Comparison of ENCODE assay signal across 7 cellular contexts in the genomic region with DNA sequence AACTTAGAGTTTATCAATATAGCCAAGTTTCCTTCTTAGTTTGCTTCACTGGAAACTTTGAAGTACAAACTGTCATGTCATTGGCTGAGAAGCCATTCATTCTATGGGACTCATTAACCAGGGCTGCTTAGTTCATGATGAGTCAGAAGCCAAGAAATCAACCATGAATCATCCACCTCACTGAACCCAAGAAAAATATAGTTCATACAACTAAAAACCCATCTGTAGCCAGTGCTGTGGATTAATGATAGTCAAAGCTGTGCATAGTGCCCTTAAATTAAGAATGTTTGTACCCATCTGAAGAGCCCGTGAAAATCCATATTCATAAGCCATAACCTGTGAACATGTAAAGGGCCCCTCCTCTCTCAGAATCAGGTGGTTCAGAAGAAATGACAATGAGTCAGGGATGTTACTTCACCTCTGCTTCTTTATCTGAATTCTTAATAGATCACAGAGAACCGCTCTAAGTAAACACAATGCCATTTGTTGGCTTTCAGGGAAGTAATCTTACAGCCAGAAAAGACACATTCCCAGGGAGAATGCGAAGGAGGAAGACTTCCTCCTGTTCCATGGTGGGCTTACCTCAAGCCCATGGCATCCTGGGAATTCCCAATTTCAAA. TPM values are rescaled to one million over a fixed set of nuclear protein-coding genes. Genes with fewer than 3 reads are reported as not detected.
DNase-seq lines count a peak whose midpoint lies in the region; ATAC-seq and TF ChIP-seq lines count a peak whose summit lies in the region.

No MANE protein-coding gene starts in this region.

- H3K4me3 ChIP-seq in HFF-Myc (replicated peaks; ENCODE audit: low read depth, low read length) = no peak overlapping the region
- no peak overlapping the region for H3K4me3 ChIP-seq in GM23338

- peak; percentile 85 for DNase-seq in HFF-Myc (ENCODE audit: extremely low read depth, low read depth)
- peak; percentile 78 for DNase-seq in MV-4-11 (lab: John Stamatoyannopoulos, UW)
- peak; percentile 93 for DNase-seq in dermis blood vessel endothelial cell
- no peak for DNase-seq in stimulated activated naive CD8-positive, alpha-beta T cell treated with anti-CD3 and anti-CD28 coated beads, Interleukin-15, Interleukin-2, amounts not matched to agents 100 U/mL and 50 U/mL, for 24 hours
- DNase-seq in activated CD4-positive, alpha-beta T cell treated with anti-CD3 and anti-CD28 coated beads, Interleukin-2, amount 50 U/mL, for 4 hours = no peak
- DNase-seq in GM23338 (ENCODE audit: low spot score) = no peak

- H3K27ac ChIP-seq in GM23338 (ENCODE audit: low read depth) = no peak overlapping the region

- H3K9me2 ChIP-seq in GM23338 (ENCODE audit: insufficient read depth) = no peaks in the 10 kb centered on the region

- ATAC-seq in GM18517 (IDR thresholded peaks at IDR 0.05; ENCODE audit: unreplicated experiment) = peak; percentile 96
- peak; percentile 98 for ATAC-seq in stimulated activated naive CD8-positive, alpha-beta T cell treated with anti-CD3 and anti-CD28 coated beads, Interleukin-15, Interleukin-2, amounts not matched to agents 100 U/mL and 50 U/mL, for 24 hours
- no peak for ATAC-seq in GM23338

- H3K27ac Mint-ChIP-seq in GM23338 = no peak overlapping the region

- no peaks in the 10 kb centered on the region for H3K36me3 ChIP-seq in GM23338 (ENCODE audit: insufficient read depth)

- no peak for TF ChIP-seq CTCF in HFF-Myc (IDR thresholded peaks at IDR 0.05; ENCODE audit: low read depth, low read length, missing control alignments)
- no peak for TF ChIP-seq CTCF in GM23338 (conservative IDR thresholded peaks at IDR 0.05; ENCODE audit: low read depth in 2 of 2)

- H3K4me3 Mint-ChIP-seq in GM23338 = no peak overlapping the region

- H3K4me2 ChIP-seq in GM23338 = no peak overlapping the region

- H3K27me3 ChIP-seq in GM23338 (ENCODE audit: insufficient read depth) = no peaks in the 10 kb centered on the region

- H3K4me1 Mint-ChIP-seq in GM23338 = peaks cover 10% of the 10 kb centered on the region

- H3K36me3 Mint-ChIP-seq in GM23338 (ENCODE audit: low read depth) = no peaks in the 10 kb centered on the region

- H4K20me1 ChIP-seq in GM23338 (replicated peaks; ENCODE audit: insufficient read depth) = no peaks in the 10 kb centered on the region

- H3F3A ChIP-seq in GM23338 (replicated peaks; ENCODE audit: low read depth) = no peaks in the 10 kb centered on the region

- no peaks in the 10 kb centered on the region for H3K4me1 ChIP-seq in GM23338 (ENCODE audit: insufficient read depth)

- H2AFZ ChIP-seq in GM23338 = no peak overlapping the region

- no peaks in the 10 kb centered on the region for H3K79me2 ChIP-seq in GM23338 (replicated peaks; ENCODE audit: insufficient read depth)

- H3K9me3 Mint-ChIP-seq in GM23338 = peaks cover 3% of the 10 kb centered on the region; the same call in 1 of the 3 replicates

- H3K27me3 Mint-ChIP-seq in GM23338 (ENCODE audit: insufficient read depth, low read depth, poor library complexity) = no peaks in the 10 kb centered on the region

TF ChIP-seq in GM23338, 12 proteins besides CTCF, POLR2A, EP300 and RAD21 (continues in another document):
- TF ChIP-seq POLR2AphosphoS5 (IDR thresholded peaks at IDR 0.05; ENCODE audit: low read depth) (no peak), NANOG (IDR thresholded peaks at IDR 0.05; ENCODE audit: borderline replicate concordance) (no peak), STAT1 (IDR thresholded peaks at IDR 0.05; ENCODE audit: unreplicated experiment) (no peak), EZH2phosphoT487 (IDR thresholded peaks at IDR 0.05; ENCODE audit: unreplicated experiment) (no peak), ETS1 (IDR thresholded peaks at IDR 0.05) (no peak), ZNF462 (CRISPR knock-in tag; IDR thresholded peaks at IDR 0.05) (no peak), EZH2 (IDR thresholded peaks at IDR 0.05; ENCODE audit: low read depth, unreplicated experiment) (no peak)

RNA-seq across cellular contexts. Expression of gene MMP20, which starts 25.4 kb away (rescaled TPM):
- total RNA-seq in dermis blood vessel endothelial cell = not detected in 2 replicates
- total RNA-seq in GM23338 (2014; rRNA removed; shearing (Covaris generic)) = not detected in 2 replicates
- not detected in 2 replicates for polyA plus RNA-seq in GM23338 (2016; fragmentation: Nextera tagmentation; extraction: Ambion mirVana)

Comparison
In these comparisons a context has a peak if more than half of its experiments do, and no peak if none do; other contexts are left out.
1. DNase-seq: peak in HFF-Myc (single experiment), MV-4-11 (single experiment) and dermis blood vessel endothelial cell (single experiment); none in stimulated activated naive CD8-positive, alpha-beta T cell treated with anti-CD3 and anti-CD28 coated beads, Interleukin-15, Interleukin-2, amounts not matched to agents 100 U/mL and 50 U/mL, for 24 hours (single experiment), activated CD4-positive, alpha-beta T cell treated with anti-CD3 and anti-CD28 coated beads, Interleukin-2, amount 50 U/mL, for 4 hours (0 of 2) and GM23338 (single experiment).